ENCODE assay signal across 25 cellular contexts in genomic region chr13:28613562-28613961, GRCh38. TPM values are rescaled to one million over a fixed set of nuclear protein-coding genes. Genes with fewer than 3 reads are reported as not detected.
DNase-seq lines count a peak whose midpoint lies in the region; ATAC-seq and TF ChIP-seq lines count a peak whose summit lies in the region.
"Had no signal": no experiment of that assay in that cellular context is flagged by ENCODE, and none has a peak within 500 bp of the region (broad histone marks: within the 10 kb centered on the region; RNA-seq: fewer than 3 reads in every experiment).

No MANE protein-coding gene starts in this region.

- no peak overlapping the region for H2AK9ac ChIP-seq in IMR-90 (replicated peaks; ENCODE audit: low read depth, low read length, poor library complexity)

- H4K20me1 ChIP-seq in IMR-90 (ENCODE audit: insufficient read depth, low read length): no peaks in the 10 kb centered on the region
- H4K20me1 ChIP-seq: BLaER1 had no signal

- H4K91ac ChIP-seq in IMR-90 (ENCODE audit: insufficient read depth, low read depth, low read length): no peak overlapping the region

- no peak overlapping the region for H4K8ac ChIP-seq in IMR-90 (ENCODE audit: low read depth in 2 of 2, low read length in 2 of 2)

- H2BK15ac ChIP-seq in IMR-90 (ENCODE audit: low read depth, low read length): peak overlapping the region; percentile 59; the same call in 2 of the 3 replicates

- H3K23ac ChIP-seq in IMR-90 (ENCODE audit: low read depth, low read length): no peak overlapping the region

- H3K27ac ChIP-seq in IMR-90 (ENCODE audit: insufficient read depth, low read length) (no peak overlapping the region), right atrium auricular region (no peak overlapping the region)
- H3K27ac ChIP-seq: BLaER1, PC-9 had no signal

- no CpG with 5 or more reads among the region's 4 CpGs for WGBS in IMR-90 (ENCODE audit: extremely low coverage in 2 of 2, insufficient read length in 1 of 2), 2 experiments

- H3K36me3 Mint-ChIP-seq in activated T-helper 1 cell treated with anti-CD3 and anti-CD28 coated beads, Interleukin-12 subunit alpha, Interleukin-12 subunit beta, Interleukin-2, Interleukin-4 antibody, amounts not matched to agents 30 ng/mL and 10 ng/mL and 1 ng/mL, durations not matched to agents 14 hours and 24 hours and 36 hours (ENCODE audit: low read depth): peaks cover 2% of the 10 kb centered on the region
- H3K36me3 Mint-ChIP-seq in endothelial cell (ENCODE audit: low read depth, unreplicated experiment): no peaks in the 10 kb centered on the region
- H3K36me3 Mint-ChIP-seq: IgD-negative memory B cell had no signal

- peak overlapping the region; percentile 14 for H3K27ac Mint-ChIP-seq in activated T-helper 1 cell treated with anti-CD3 and anti-CD28 coated beads, Interleukin-12 subunit alpha, Interleukin-12 subunit beta, Interleukin-2, Interleukin-4 antibody, amounts not matched to agents 30 ng/mL and 10 ng/mL and 1 ng/mL, durations not matched to agents 14 hours and 24 hours and 36 hours
- H3K27ac Mint-ChIP-seq in endothelial cell (ENCODE audit: unreplicated experiment): peak overlapping the region; percentile 28
- H3K27ac Mint-ChIP-seq: CD4-positive, alpha-beta T cell; IgD-negative memory B cell had no signal

- ATAC-seq in IMR-90 (ENCODE audit: low read depth) (no peak), mucosa of descending colon (peak; percentile 76)

- H3K56ac ChIP-seq in IMR-90 (ENCODE audit: extremely low read depth, insufficient read depth, low read length): no peak overlapping the region

- H3K4ac ChIP-seq in IMR-90 (ENCODE audit: low read depth, low read length): peak overlapping the region; percentile 40

- H3K4me3 ChIP-seq in IMR-90 (ENCODE audit: insufficient read depth, low read depth, low read length) (no peak overlapping the region), mucosa of descending colon (no peak overlapping the region), right atrium auricular region (no peak overlapping the region)
- H3K4me3 ChIP-seq: BLaER1, HAP-1, PC-9 had no signal

- no peak overlapping the region for H4K5ac ChIP-seq in IMR-90 (ENCODE audit: low read depth, low read length)

- H3K18ac ChIP-seq in IMR-90 (ENCODE audit: low read depth, low read length): no peak overlapping the region

- no peak overlapping the region for H3K9ac ChIP-seq in IMR-90 (ENCODE audit: low read depth, low read length)
- H3K9ac ChIP-seq: BLaER1, SK-N-SH had no signal

- H3K27me3 Mint-ChIP-seq in activated T-helper 1 cell treated with anti-CD3 and anti-CD28 coated beads, Interleukin-12 subunit alpha, Interleukin-12 subunit beta, Interleukin-2, Interleukin-4 antibody, amounts not matched to agents 30 ng/mL and 10 ng/mL and 1 ng/mL, durations not matched to agents 14 hours and 24 hours and 36 hours (ENCODE audit: insufficient read depth): no peaks in the 10 kb centered on the region
- peaks cover 6% of the 10 kb centered on the region for H3K27me3 Mint-ChIP-seq in endothelial cell (ENCODE audit: unreplicated experiment)
- H3K27me3 Mint-ChIP-seq: CD4-positive, alpha-beta T cell had no signal

- H3K79me1 ChIP-seq in IMR-90 (ENCODE audit: low read depth in 1 of 2, low read length in 2 of 2): no peaks in the 10 kb centered on the region

- no peak for DNase-seq in IMR-90
- no peak for DNase-seq in activated T-helper 1 cell treated with anti-CD3 and anti-CD28 coated beads, Interleukin-12 subunit alpha, Interleukin-12 subunit beta, Interleukin-2, Interleukin-4 antibody, amounts not matched to agents 30 ng/mL and 10 ng/mL and 1 ng/mL, durations not matched to agents 14 hours and 24 hours and 36 hours (ENCODE audit: low spot score)
- DNase-seq in endothelial cell (ENCODE audit: low spot score): no peak
- DNase-seq in mucosa of descending colon: no peak
- no peak for DNase-seq in right atrium auricular region (ENCODE audit: low spot score)
- DNase-seq in NCI-H345 (lab: John Stamatoyannopoulos, UW): no peak
- DNase-seq in SK-N-DZ (ENCODE audit: low spot score): no peak
- DNase-seq in AG08395 (ENCODE audit: low spot score): no peak
- DNase-seq: CD4-positive, alpha-beta T cell; COR-L47; DMS79 treated with DMSO at 0.1 percent for 48 hours; Karpas-422; MM.1S; NCI-H1048; NCI-H1417 treated with DMSO at 0.1 percent for 48 hours; NCI-H187 treated with DMSO at 0.1 percent for 48 hours; NCI-H2107; NCI-H69; PC-9; RPMI8226; SHP77 treated with DMSO at 0.1 percent for 48 hours; SK-N-SH had no signal

- H3K27me3 ChIP-seq in IMR-90 (ENCODE audit: control insufficient read depth, insufficient read depth, low read length): no peaks in the 10 kb centered on the region
- no peaks in the 10 kb centered on the region for H3K27me3 ChIP-seq in right atrium auricular region
- H3K27me3 ChIP-seq: BLaER1 had no signal

- H3K9me3 ChIP-seq in IMR-90 (ENCODE audit: control insufficient read depth, insufficient read depth, low read length): no peaks in the 10 kb centered on the region
- H3K9me3 ChIP-seq in mucosa of descending colon: no peaks in the 10 kb centered on the region
- no peaks in the 10 kb centered on the region for H3K9me3 ChIP-seq in right atrium auricular region
- H3K9me3 ChIP-seq: BLaER1, HAP-1, SK-N-SH had no signal

- no peaks in the 10 kb centered on the region for H3K9me3 Mint-ChIP-seq in activated T-helper 1 cell treated with anti-CD3 and anti-CD28 coated beads, Interleukin-12 subunit alpha, Interleukin-12 subunit beta, Interleukin-2, Interleukin-4 antibody, amounts not matched to agents 30 ng/mL and 10 ng/mL and 1 ng/mL, durations not matched to agents 14 hours and 24 hours and 36 hours
- no peaks in the 10 kb centered on the region for H3K9me3 Mint-ChIP-seq in endothelial cell (ENCODE audit: unreplicated experiment)
- H3K9me3 Mint-ChIP-seq: CD4-positive, alpha-beta T cell had no signal

- H2AK5ac ChIP-seq in IMR-90 (ENCODE audit: low read depth, low read length): peak overlapping the region; percentile 36; the same call in 1 of the 2 replicates

- peak overlapping the region; percentile 63; the same call in 1 of the 2 replicates for H3K14ac ChIP-seq in IMR-90 (replicated peaks; ENCODE audit: low read depth, low read length)

- intact Hi-C loops in IMR-90 (cut with micrococcal nuclease) (no loop called here), mucosa of descending colon (cut with DNase I, micrococcal nuclease) (no loop called here)
- intact Hi-C loops in activated T-helper 1 cell treated with anti-CD3 and anti-CD28 coated beads, Interleukin-12 subunit alpha, Interleukin-12 subunit beta, Interleukin-2, Interleukin-4 antibody, amounts not matched to agents 30 ng/mL and 10 ng/mL and 1 ng/mL, durations not matched to agents 14 hours and 24 hours and 36 hours (cut with micrococcal nuclease): no loop called here

- no peak overlapping the region for H3K4me3 Mint-ChIP-seq in activated T-helper 1 cell treated with anti-CD3 and anti-CD28 coated beads, Interleukin-12 subunit alpha, Interleukin-12 subunit beta, Interleukin-2, Interleukin-4 antibody, amounts not matched to agents 30 ng/mL and 10 ng/mL and 1 ng/mL, durations not matched to agents 14 hours and 24 hours and 36 hours
- peak overlapping the region; percentile 39 for H3K4me3 Mint-ChIP-seq in endothelial cell (ENCODE audit: unreplicated experiment)
- H3K4me3 Mint-ChIP-seq: CD4-positive, alpha-beta T cell; IgD-negative memory B cell had no signal

- no peak for TF ChIP-seq RAD21 in IMR-90 (IDR thresholded peaks at IDR 0.05; ENCODE audit: low read length)

- no peak for TF ChIP-seq POLR2A in IMR-90 (IDR thresholded peaks at IDR 0.05; ENCODE audit: low read depth, low read length)

- no peaks in the 10 kb centered on the region for H3K36me3 ChIP-seq in IMR-90 (ENCODE audit: control insufficient read depth, insufficient read depth, low read length)
- H3K36me3 ChIP-seq in mucosa of descending colon (ENCODE audit: low read depth): no peaks in the 10 kb centered on the region
- no peaks in the 10 kb centered on the region for H3K36me3 ChIP-seq in right atrium auricular region
- H3K36me3 ChIP-seq: BLaER1, HAP-1 had no signal

- peak overlapping the region; percentile 4 for H2BK120ac ChIP-seq in IMR-90 (ENCODE audit: low read depth, low read length)

- H3K4me1 ChIP-seq in IMR-90 (ENCODE audit: control insufficient read depth, insufficient read depth, low read length) (peaks cover 2% of the 10 kb centered on the region; the same call in 1 of the 2 replicates), mucosa of descending colon (ENCODE audit: low read depth) (no peaks in the 10 kb centered on the region), right atrium auricular region (no peaks in the 10 kb centered on the region)
- H3K4me1 ChIP-seq: HAP-1 had no signal

- H3K9me1 ChIP-seq in IMR-90 (ENCODE audit: insufficient read depth, low read length): 0 out of 2 replicates have a peak, but pooled peaks cover 11% of the 10 kb centered on the region

- no TSS peak for BruUV-seq in IMR-90 (replicated peaks; lab: Mats Ljungman, UMichigan)

- POLR2A ChIA-PET in IMR-90 (lab: Charles Lee; ENCODE audit: unreplicated experiment): no interaction called here

- peaks cover 41% of the 10 kb centered on the region for H3K4me1 Mint-ChIP-seq in activated T-helper 1 cell treated with anti-CD3 and anti-CD28 coated beads, Interleukin-12 subunit alpha, Interleukin-12 subunit beta, Interleukin-2, Interleukin-4 antibody, amounts not matched to agents 30 ng/mL and 10 ng/mL and 1 ng/mL, durations not matched to agents 14 hours and 24 hours and 36 hours (ENCODE audit: low read depth)
- peaks cover 59% of the 10 kb centered on the region for H3K4me1 Mint-ChIP-seq in endothelial cell (ENCODE audit: unreplicated experiment)
- H3K4me1 Mint-ChIP-seq: IgD-negative memory B cell had no signal

- dilution Hi-C loops in IMR-90 (cut with HindIII; ENCODE audit: low sequenced_read_pairs, unreplicated experiment): no loop called here

- in situ Hi-C loops in IMR-90 (cut with MboI; ENCODE audit: low sequenced_read_pairs): no loop called here

- no peak overlapping the region for H2AFZ ChIP-seq in IMR-90 (replicated peaks; ENCODE audit: low read length, poor library complexity)
- H2AFZ ChIP-seq: PC-9 had no signal

- H3K4me2 ChIP-seq in IMR-90 (ENCODE audit: low read depth, low read length): no peak overlapping the region
- H3K4me2 ChIP-seq: BLaER1, PC-9, SK-N-SH had no signal

- H2BK5ac ChIP-seq in IMR-90 (ENCODE audit: low read depth, low read length, poor library complexity, severe bottlenecking): no peak overlapping the region

- TF ChIP-seq CTCF in IMR-90 (conservative IDR thresholded peaks at IDR 0.05; ENCODE audit: low read depth, low read length) (no peak), endothelial cell (IDR thresholded peaks at IDR 0.05; ENCODE audit: unreplicated experiment) (no peak), mucosa of descending colon (IDR thresholded peaks at IDR 0.05) (no peak), right atrium auricular region (IDR thresholded peaks at IDR 0.05) (no peak)

- peak overlapping the region; percentile 47; the same call in 1 of the 2 replicates for H2BK20ac ChIP-seq in IMR-90 (ENCODE audit: low read depth, low read length)

- CTCF ChIA-PET in IMR-90 (lab: Yijun Ruan, JAX): interaction anchor here (0.6 kb wide), 1 partner anchor 320 kb away, joined by 3 read pairs; no protein-coding TSS in a partner anchor

RNA-seq across cellular contexts. Expression of gene POMP, which starts 45.4 kb away (rescaled TPM):
- total RNA-seq in IMR-90 (2012; rRNA removed): 60.2 and 117 TPM in 2 replicates
- 54.0 and 68.4 TPM in 2 replicates for polyA plus RNA-seq in IMR-90 (2012; rRNA removed)
- 8.4 and 14.3 TPM in 2 replicates for polyA plus RNA-seq in IMR-90 (2012; cell fraction: cytosol; rRNA removed)
- 1.6 and 18.6 TPM in 2 replicates for polyA plus RNA-seq in IMR-90 (2012; cell fraction: nucleus; rRNA removed; ENCODE audit: low replicate concordance)
- 147 TPM in 2 replicates for total RNA-seq in activated T-helper 1 cell treated with anti-CD3 and anti-CD28 coated beads, Interleukin-12 subunit alpha, Interleukin-12 subunit beta, Interleukin-2, Interleukin-4 antibody, amounts not matched to agents 30 ng/mL and 10 ng/mL and 1 ng/mL, durations not matched to agents 14 hours and 24 hours and 36 hours
- total RNA-seq in endothelial cell (ENCODE audit: unreplicated experiment): 108 TPM
- 10 to 100 TPM; 56.9 to 68.4 (median 60.2) TPM for total RNA-seq in mucosa of descending colon
- total RNA-seq in right atrium auricular region: 10 to 100 TPM; 88.2 to 93.7 TPM
- 73.4 and 83.5 TPM in 2 replicates for polyA plus RNA-seq in SK-N-DZ (2014; cell fraction: cytosol; rRNA removed)
- polyA plus RNA-seq in SK-N-DZ (2014; cell fraction: nucleus; rRNA removed): 43.1 and 71.6 TPM in 2 replicates
